8 cellular contexts compared by ENCODE assay signal in the genomic region with DNA sequence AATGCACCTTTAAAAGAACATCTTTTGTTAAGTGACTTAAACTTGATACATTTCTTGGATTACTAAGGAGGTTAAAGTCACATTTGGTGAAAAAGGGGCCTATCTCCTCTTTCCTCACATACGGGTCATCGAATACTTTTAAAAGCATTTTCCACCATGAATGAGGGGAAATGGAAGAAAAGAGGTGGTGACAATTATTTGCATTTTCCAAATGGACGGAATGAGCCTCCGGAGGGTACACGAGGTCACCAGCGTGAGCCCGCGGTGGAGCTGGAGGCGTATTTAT. TPM values are rescaled to one million over a fixed set of nuclear protein-coding genes. Genes with fewer than 3 reads are reported as not detected.
DNase-seq lines count a peak whose midpoint lies in the region; ATAC-seq and TF ChIP-seq lines count a peak whose summit lies in the region.

No MANE protein-coding gene starts in this region.

- H3K27me3 ChIP-seq in gastroesophageal sphincter (peaks cover 6% of the 10 kb centered on the region), spleen (replicated peaks in 1 of 7) (peaks cover 0 to 92% (median 39%) of the 10 kb centered on the region in 7 donors)

- 0 out of 2 replicates have a peak, but pooled peaks cover 3% of the 10 kb centered on the region for H3K4me1 ChIP-seq in HEK293 (ENCODE audit: control insufficient read depth, insufficient read depth, low read length)
- peaks cover 0 to 60% (median 0%) of the 10 kb centered on the region in 3 donors for H3K4me1 ChIP-seq in gastroesophageal sphincter
- peaks cover 8 to 58% (median 32%) of the 10 kb centered on the region in 6 donors for H3K4me1 ChIP-seq in spleen

- 0% methylated on average over 5 to 6 of the region's 9 CpGs for WGBS in gastroesophageal sphincter (ENCODE audit: low coverage in 1 of 2), 2 donors
- WGBS in spleen, 5 donors, result 4 to 11% (median 6%) methylated on average over 9 of the region's 9 CpGs

- peaks cover 11% of the 10 kb centered on the region for H3K27me3 Mint-ChIP-seq in T-helper 17 cell

- TF ChIP-seq EP300 in gastroesophageal sphincter (IDR thresholded peaks at IDR 0.05), result no peak

- H3K4me3 ChIP-seq in HEK293 (ENCODE audit: low read depth, low read length) (peak overlapping the region; percentile 80), gastroesophageal sphincter (peak overlapping the region; percentile 51 to 85), spleen (peak overlapping the region; percentile 47 to 92 (median 68))

- no peak for DNase-seq in T-helper 17 cell
- no peak for DNase-seq in spleen
- no peak for DNase-seq in NCI-H774 (lab: John Stamatoyannopoulos, UW)
- no peak for DNase-seq in ecto neural progenitor cell (ENCODE audit: low spot score)
- no peak for DNase-seq in stimulated activated CD8-positive, alpha-beta memory T cell treated with anti-CD3 and anti-CD28 coated beads, Interleukin-4, amount 100 ng/mL, for 48 hours
- DNase-seq in activated CD4-positive, alpha-beta T cell treated with anti-CD3 and anti-CD28 coated beads, Interleukin-2, amount 50 U/mL, for 48 hours, result no peak

- ATAC-seq in T-helper 17 cell (no peak), gastroesophageal sphincter (no peak)

- peak overlapping the region; percentile 85 for H3K27ac Mint-ChIP-seq in T-helper 17 cell

- H3K36me3 ChIP-seq in HEK293 (ENCODE audit: control insufficient read depth in 2 of 2, insufficient read depth in 1 of 2, low read length in 2 of 2) (peaks cover 0 to 4% of the 10 kb centered on the region in 2 experiments; a peak in 2 of 3 replicates), gastroesophageal sphincter (no peaks in the 10 kb centered on the region), spleen (no peaks in the 10 kb centered on the region)

- peaks cover 32% of the 10 kb centered on the region for H3K4me1 Mint-ChIP-seq in T-helper 17 cell

- peak overlapping the region; percentile 90 for H3K4me3 Mint-ChIP-seq in T-helper 17 cell

- H3K9me3 ChIP-seq in HEK293 (ENCODE audit: control insufficient read depth, insufficient read depth, low read depth, low read length) (no peaks in the 10 kb centered on the region), T-helper 17 cell (ENCODE audit: control insufficient read depth, low read length, poor library complexity, severe bottlenecking) (no peaks in the 10 kb centered on the region), gastroesophageal sphincter (no peaks in the 10 kb centered on the region), spleen (no peaks in the 10 kb centered on the region)

- peaks cover 2% of the 10 kb centered on the region for H3K36me3 Mint-ChIP-seq in T-helper 17 cell (ENCODE audit: low read depth)

- no peak for TF ChIP-seq POLR2A in gastroesophageal sphincter (IDR thresholded peaks at IDR 0.05)
- no peak for TF ChIP-seq POLR2A in spleen (IDR thresholded peaks at IDR 0.05)

- no peak for TF ChIP-seq CTCF in HEK293 (tag by site-specific recombination; IDR thresholded peaks at IDR 0.05)
- no peak for TF ChIP-seq CTCF in gastroesophageal sphincter (IDR thresholded peaks at IDR 0.05)
- no peak for TF ChIP-seq CTCF in spleen (IDR thresholded peaks at IDR 0.05 in 8 of 11, conservative IDR thresholded peaks at IDR 0.05 in 3 of 11)

- H3K27ac ChIP-seq in HEK293 (ENCODE audit: extremely low read depth, low read depth, low read length) (peak overlapping the region; percentile 99), gastroesophageal sphincter (peak overlapping the region; percentile 95 to 99 (median 98)), spleen (peak overlapping the region; percentile 60 to 86 (median 82))

- CTCF ChIA-PET in HEK293 (lab: Yijun Ruan, JAX), result interaction anchor here (1.1 to 1.3 kb wide), 2 partner anchors 47 to 144 kb away, joined by 3 to 5 read pairs; no protein-coding TSS in a partner anchor

- intact Hi-C loops in spleen (cut with DNase I; ENCODE audit: low total_unique reads), result no loop called here

- POLR2A ChIA-PET in HEK293 (lab: Yijun Ruan, JAX), result interaction anchor here (0.7 to 2.3 kb wide), 8 partner anchors 10 to 145 kb away, joined by 3 to 12 read pairs (median 7); no protein-coding TSS in a partner anchor

TF ChIP-seq in HEK293, 187 proteins besides CTCF, POLR2A, EP300 and RAD21:
- peak; percentile 83 for TF ChIP-seq ZNF366 (tag by site-specific recombination; conservative IDR thresholded peaks at IDR 0.05)
- 0 out of 2 replicates have a peak, but pooled peaks have one; percentile 26 for TF ChIP-seq ZSCAN30 (tag by site-specific recombination; IDR thresholded peaks at IDR 0.05)
- no peak for TF ChIP-seq MZF1 (tag by site-specific recombination; IDR thresholded peaks at IDR 0.05; ENCODE audit: borderline replicate concordance)

RNA-seq across cellular contexts. Expression of a gene that starts 1.0 kb away (rescaled TPM):
- 10 to 100 TPM in 1 of 2 donors, 1 to 10 TPM in 1; 7.6 to 14.8 TPM for total RNA-seq in T-helper 17 cell
- 100 to 1,000 TPM in 3 of 4 donors, 10 to 100 TPM in 1; 91.5 to 121 (median 117) TPM for total RNA-seq in gastroesophageal sphincter
- total RNA-seq in spleen, result 10 to 100 TPM in 5 of 7 donors, 1 to 10 TPM in 2; 8.3 to 17.9 (median 12.4) TPM
- 1 to 10 TPM; 1.3 to 2.6 (median 1.8) TPM for polyA plus RNA-seq in spleen

Comparison
In these comparisons a context has a peak if more than half of its experiments do, and no peak if none do; other contexts are left out.
1. RNA of a gene that starts 1.0 kb away (total RNA-seq): 91.5 to 121 TPM in gastroesophageal sphincter; 7.6 to 14.8 TPM in T-helper 17 cell and 8.3 to 17.9 TPM in spleen; every median in the first group is over 4 times any median in the second.
2. Peak in every context shown above with its lines, with median percentiles within 50 percentile points of each other: H3K27ac ChIP-seq and H3K4me3 ChIP-seq.